In the genomic region with DNA sequence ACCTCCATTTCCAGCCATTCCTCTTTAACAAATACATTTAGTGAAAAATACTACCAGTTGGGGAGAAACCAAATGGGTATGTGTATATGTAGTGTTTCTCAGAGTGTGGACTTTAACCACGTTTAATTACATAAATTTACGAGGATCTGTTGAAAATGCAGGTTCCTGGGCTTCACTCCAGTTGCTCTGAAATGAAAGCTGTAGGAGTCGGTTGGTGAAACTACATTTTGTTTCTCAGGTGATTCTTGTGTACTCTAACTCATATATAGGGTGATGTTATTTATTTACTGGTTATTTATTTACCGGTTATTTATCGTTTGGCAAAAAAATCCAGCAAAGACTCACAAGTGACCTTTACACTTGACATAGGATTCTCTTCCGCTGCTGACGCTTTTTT, we compare ENCODE assay signal across 8 cellular contexts. TPM values are rescaled to one million over a fixed set of nuclear protein-coding genes. Genes with fewer than 3 reads are reported as not detected.
A peak's percentile ranks its signal among the peaks of the same experiment; 100 is the strongest.
DNase-seq lines count a peak whose midpoint lies in the region; ATAC-seq and TF ChIP-seq lines count a peak whose summit lies in the region.

No MANE protein-coding gene starts in this region.

- peaks cover 35% of the 10 kb centered on the region for H3K4me1 ChIP-seq in ACC112 (ENCODE audit: control insufficient read depth, insufficient read depth, low read length, unreplicated experiment)
- H3K4me1 ChIP-seq in SJCRH30: peaks cover 11% of the 10 kb centered on the region

- H3K4me3 ChIP-seq in ACC112 (ENCODE audit: low read depth, low read length) (peak overlapping the region; percentile 67), SJCRH30 (peak overlapping the region; percentile 94)

- H3K27me3 Mint-ChIP-seq in glutamatergic neuron (ENCODE audit: unreplicated experiment): peaks cover 2% of the 10 kb centered on the region

- H2AFZ ChIP-seq in ACC112 (ENCODE audit: low read length, unreplicated experiment): peak overlapping the region; percentile 79

- DNase-seq in SJCRH30 (no peak), glutamatergic neuron (no peak), kidney tubule cell (ENCODE audit: low spot score) (no peak), GM10248 (ENCODE audit: extremely low spot score) (no peak)

- peak overlapping the region; percentile 100 for H3K4me3 Mint-ChIP-seq in glutamatergic neuron (ENCODE audit: unreplicated experiment)

- H3K27ac Mint-ChIP-seq in glutamatergic neuron (ENCODE audit: unreplicated experiment): peak overlapping the region; percentile 43

- no peaks in the 10 kb centered on the region for H3K36me3 Mint-ChIP-seq in glutamatergic neuron (ENCODE audit: unreplicated experiment)

- H3K4me1 Mint-ChIP-seq in glutamatergic neuron (ENCODE audit: low read depth, unreplicated experiment): peaks cover 4% of the 10 kb centered on the region

- peaks cover 42% of the 10 kb centered on the region for H3K79me2 ChIP-seq in ACC112 (ENCODE audit: control insufficient read depth, insufficient read depth, low read length, unreplicated experiment)

- ATAC-seq in GM21526 (IDR thresholded peaks at IDR 0.05; ENCODE audit: low FRiP score, unreplicated experiment) (peak; percentile 5), HG03039 (IDR thresholded peaks at IDR 0.05; ENCODE audit: unreplicated experiment) (no peak)

- TF ChIP-seq CTCF in glutamatergic neuron (IDR thresholded peaks at IDR 0.05; ENCODE audit: partially characterized antibody, unreplicated experiment) (no peak), GM10248 (IDR thresholded peaks at IDR 0.05; ENCODE audit: control extremely low read depth, extremely low read depth, low read depth, missing control alignments) (no peak)

- CTCF ChIA-PET in GM10248 (lab: Yijun Ruan, JAX): interaction anchor here (1.1 kb wide), 1 partner anchor 24 kb away, joined by 3 read pairs; no protein-coding TSS in a partner anchor

- no peaks in the 10 kb centered on the region for H3K9me3 ChIP-seq in SJCRH30 (replicated peaks)

- no peaks in the 10 kb centered on the region for H3K27me3 ChIP-seq in ACC112 (ENCODE audit: insufficient read depth, low read length)
- no peaks in the 10 kb centered on the region for H3K27me3 ChIP-seq in SJCRH30

- peak overlapping the region; percentile 48 for H3K27ac ChIP-seq in ACC112 (ENCODE audit: low read depth, low read length)
- H3K27ac ChIP-seq in SJCRH30: no peak overlapping the region
- H3K27ac ChIP-seq in temporal lobe (ENCODE audit: low read depth, low read length): peak overlapping the region; percentile 85

- H3K36me3 ChIP-seq in ACC112 (ENCODE audit: insufficient read depth, low read length): peaks cover 16% of the 10 kb centered on the region; the same call in 1 of the 2 replicates
- H3K36me3 ChIP-seq in SJCRH30: peaks cover 18% of the 10 kb centered on the region

- H3K9me3 Mint-ChIP-seq in glutamatergic neuron (ENCODE audit: unreplicated experiment): peaks cover 4% of the 10 kb centered on the region

- POLR2A ChIA-PET in GM10248 (lab: Yijun Ruan, JAX): no interaction called here

RNA-seq across cellular contexts. Expression of a gene that starts 0.4 kb away (rescaled TPM):
- total RNA-seq in SJCRH30 (2014; rRNA removed; shearing (Covaris generic)): 33.9 and 45.2 TPM in 2 replicates
- 45.9 TPM for total RNA-seq in glutamatergic neuron (ENCODE audit: unreplicated experiment)
- 52.1 TPM for total RNA-seq in temporal lobe
